ENCODE assay signal across 30 cellular contexts in genomic region chr1:20699558-20699957, GRCh38. TPM values are rescaled to one million over a fixed set of nuclear protein-coding genes. Genes with fewer than 3 reads are reported as not detected.
DNase-seq lines count a peak whose midpoint lies in the region; ATAC-seq and TF ChIP-seq lines count a peak whose summit lies in the region.
"Had no signal": no experiment of that assay in that cellular context is flagged by ENCODE, and none has a peak within 500 bp of the region (broad histone marks: within the 10 kb centered on the region; RNA-seq: fewer than 3 reads in every experiment).

No MANE protein-coding gene starts in this region.

- intact Hi-C loops in spleen (cut with DNase I; ENCODE audit: low total_unique reads) = no loop called here

- TF ChIP-seq POLR2A in spleen (IDR thresholded peaks at IDR 0.05) = no peak

- no peak overlapping the region for H3K4me3 ChIP-seq in spleen
- H3K4me3 ChIP-seq: right atrium auricular region had no signal

- H3K27me3 ChIP-seq in spleen (replicated peaks in 1 of 7) = no peaks in the 10 kb centered on the region
- H3K27me3 ChIP-seq: right atrium auricular region had no signal

- peaks cover 3 to 19% (median 12%) of the 10 kb centered on the region in 6 donors for H3K4me1 ChIP-seq in spleen
- H3K4me1 ChIP-seq: parathyroid adenoma had no signal

- CTCF ChIA-PET in RWPE1 (lab: Yijun Ruan, JAX) = no interaction called here

- H3K27ac ChIP-seq in RWPE1 (0 out of 2 replicates have a peak overlapping the region, but pooled peaks have one; percentile 4), spleen (no peak overlapping the region)
- H3K27ac ChIP-seq: parathyroid adenoma, right atrium auricular region, VCaP had no signal

- H3K36me3 ChIP-seq in spleen = no peaks in the 10 kb centered on the region
- H3K36me3 ChIP-seq: right atrium auricular region had no signal

- no peak for ATAC-seq in GM21360 (IDR thresholded peaks at IDR 0.05; ENCODE audit: unreplicated experiment)
- no peak for ATAC-seq in HG03175 (IDR thresholded peaks at IDR 0.05; ENCODE audit: unreplicated experiment)
- ATAC-seq: HCT116; left lobe of liver; naive thymus-derived CD8-positive, alpha-beta T cell; stimulated activated memory B cell treated with anti-CD40 and anti-IgM and Interleukin-4, amounts not matched to agents 10 μg/mL and 1 μg/mL and 100 μg/mL, for 72 hours had no signal

- POLR2A ChIA-PET in RWPE1 (lab: Yijun Ruan, JAX; ENCODE audit: low non-redundant PET) = no interaction called here

- WGBS in spleen, 5 donors = 85 to 94% (median 90%) methylated on average over 9 of the region's 9 CpGs

- DNase-seq in SIG-M5 treated with dmso at 0.1 percent for 504 hours (lab: John Stamatoyannopoulos, UW; ENCODE audit: unreplicated experiment) = peak; percentile 20
- no peak for DNase-seq in SIG-M5 (lab: John Stamatoyannopoulos, UW)
- DNase-seq in RWPE1 (ENCODE audit: low spot score) = no peak
- DNase-seq in myocyte (ENCODE audit: low read depth) = peak; percentile 91
- peak; percentile 69 for DNase-seq in ureter (ENCODE audit: low spot score)
- DNase-seq in spleen = no peak
- DNase-seq: activated CD4-positive, alpha-beta T cell treated with anti-CD3 and anti-CD28 coated beads, Interleukin-2, amount 10 ng/mL, durations not matched to agents 24 days and 14 days; activated gamma-delta T cell treated with Interleukin-2 at 50 U/mL for 16 hours; activated T-cell treated with anti-CD3 and anti-CD28 coated beads, Interleukin-2, amount 50 U/mL, for 24 hours; AML-193; CD4-positive, alpha-beta T cell; central memory CD4-positive, alpha-beta T cell; DMS153; GDM1; hypothalamus; immature natural killer cell; NCI-H1105 treated with DMSO at 0.1 percent for 48 hours; NCI-H1930; NCI-H774; stimulated activated CD4-positive, alpha-beta T cell treated with anti-CD3 and anti-CD28 coated beads, Interleukin-12 subunit alpha, Interleukin-12 subunit beta, amount 100 ng/mL, for 4 hours; stimulated activated CD4-positive, alpha-beta T cell treated with anti-CD3 and anti-CD28 coated beads, Interleukin-4, amount 100 ng/mL, for 4 hours had no signal

- TF ChIP-seq CTCF in RWPE1 (conservative IDR thresholded peaks at IDR 0.05; ENCODE audit: low read depth) = no peak
- no peak for TF ChIP-seq CTCF in spleen (IDR thresholded peaks at IDR 0.05 in 8 of 11, conservative IDR thresholded peaks at IDR 0.05 in 3 of 11)

- no peaks in the 10 kb centered on the region for H3K9me3 ChIP-seq in spleen
- H3K9me3 ChIP-seq: right atrium auricular region had no signal

RNA-seq across cellular contexts. Expression of gene KIF17, which starts 18.2 kb away (rescaled TPM):
- total RNA-seq in myocyte (0.10 and 0.19 TPM in 2 replicates), ureter (2.2 TPM), spleen (10 to 100 TPM; 15.4 to 82.2 (median 57.6) TPM)
- 0.16 TPM for polyA plus RNA-seq in myocyte (2012)
- 10 to 100 TPM in 1 of 3 donors, 1 to 10 TPM in 2; 8.3 to 41.4 (median 8.7) TPM for polyA plus RNA-seq in spleen
- total RNA-seq: activated CD4-positive, alpha-beta T cell treated with anti-CD3 and anti-CD28 coated beads, Interleukin-2, amount 10 ng/mL, durations not matched to agents 24 days and 14 days; CD4-positive, alpha-beta T cell; naive thymus-derived CD8-positive, alpha-beta T cell had no signal
- polyA plus RNA-seq: naive thymus-derived CD8-positive, alpha-beta T cell had no signal

RNA-seq across cellular contexts. Expression of gene SH2D5, which starts 32.9 kb away (rescaled TPM):
- total RNA-seq in myocyte (0.47 and 1.5 TPM in 2 replicates), ureter (0.49 TPM), spleen (under 1 TPM in 2 of 7 donors, not detected in 5; 0.10 to 0.22 TPM)
- polyA plus RNA-seq in myocyte (2012) = 0.49 TPM
- polyA plus RNA-seq in spleen = under 1 TPM; 0.02 to 0.05 (median 0.03) TPM
- total RNA-seq: naive thymus-derived CD8-positive, alpha-beta T cell had no signal
- polyA plus RNA-seq: immature natural killer cell; naive thymus-derived CD8-positive, alpha-beta T cell had no signal

RNA-seq across cellular contexts. Expression of gene DDOST, which starts 38.4 kb away (rescaled TPM):
- 184 and 204 TPM in 2 replicates for total RNA-seq in myocyte
- 202 TPM for polyA plus RNA-seq in myocyte (2012)
- total RNA-seq in ureter = 163 TPM
- total RNA-seq in spleen = 100 to 1,000 TPM; 121 to 194 (median 163) TPM
- 100 to 1,000 TPM; 107 to 139 (median 114) TPM for polyA plus RNA-seq in spleen

Comparison
In these comparisons a context has a peak if more than half of its experiments do, and no peak if none do; other contexts are left out.
1. DNase-seq: peak in SIG-M5 treated with dmso at 0.1 percent for 504 hours (single experiment), myocyte (single experiment) and ureter (single experiment); none in SIG-M5 (single experiment), RWPE1 (single experiment) and spleen (single experiment).